1 cellular context compared by ENCODE assay signal in genomic region chr1:244970661-244971523, GRCh38.
A peak's percentile ranks its signal among the peaks of the same experiment; 100 is the strongest.
TF ChIP-seq lines count a peak whose summit lies in the region.

No MANE protein-coding gene starts in this region.

TF ChIP-seq in K562, 482 proteins besides CTCF, POLR2A, EP300 and RAD21 (continued from another document and continues in another):
- TF ChIP-seq ZBTB43 (CRISPR knock-in tag; IDR thresholded peaks at IDR 0.05): peak; percentile 78; the same call in 1 of the 2 replicates
- no peak for TF ChIP-seq NFATC3 (IDR thresholded peaks at IDR 0.05)
- TF ChIP-seq HMGXB4 (CRISPR knock-in tag; IDR thresholded peaks at IDR 0.05): peak; percentile 88
- TF ChIP-seq IRF2 (CRISPR knock-in tag; IDR thresholded peaks at IDR 0.05): no peak
- no peak; the same call in 1 of the 2 replicates for TF ChIP-seq ZKSCAN1 (IDR thresholded peaks at IDR 0.05; ENCODE audit: low read depth, low read length)
- no peak for TF ChIP-seq YBX1 (IDR thresholded peaks at IDR 0.05)
- TF ChIP-seq COPS2 (conservative IDR thresholded peaks at IDR 0.05): no peak
- no peak for TF ChIP-seq XRCC4 (IDR thresholded peaks at IDR 0.05; ENCODE audit: extremely low read depth, insufficient read depth, insufficient read length)
- TF ChIP-seq RBFOX2 (IDR thresholded peaks at IDR 0.05; ENCODE audit: low read depth, low read length): peak; percentile 95
- TF ChIP-seq SPI1 (IDR thresholded peaks at IDR 0.05; ENCODE audit: borderline replicate concordance, low read depth, low read length): peak; percentile 45; the same call in 1 of the 2 replicates
- TF ChIP-seq CC2D1A (IDR thresholded peaks at IDR 0.05): no peak
- TF ChIP-seq NR3C1 (CRISPR knock-in tag; IDR thresholded peaks at IDR 0.05): no peak
- TF ChIP-seq KAT2B (IDR thresholded peaks at IDR 0.05; ENCODE audit: low read depth, low read length): no peak
- peak; percentile 30 for TF ChIP-seq HDAC3 (IDR thresholded peaks at IDR 0.05; ENCODE audit: borderline replicate concordance, partially characterized antibody)
- TF ChIP-seq KDM1A (IDR thresholded peaks at IDR 0.05): no peak; a peak in 2 of 4 replicates
- no peak for TF ChIP-seq ID3 (CRISPR knock-in tag; IDR thresholded peaks at IDR 0.05)
- peak; percentile 64 for TF ChIP-seq ID3 (tag; IDR thresholded peaks at IDR 0.05)
- no peak for TF ChIP-seq TFAM (CRISPR knock-in tag; conservative IDR thresholded peaks at IDR 0.05)
- TF ChIP-seq TCFL5 (CRISPR knock-in tag; conservative IDR thresholded peaks at IDR 0.05): no peak
- peak in 1 of 2 experiments; percentile 89; a peak in 2 of 4 replicates for TF ChIP-seq TBL1XR1 (IDR thresholded peaks at IDR 0.05; ENCODE audit: low read length in 2 of 2)
- TF ChIP-seq KAT8 (IDR thresholded peaks at IDR 0.05; ENCODE audit: low read depth): peak; percentile 69
- no peak for TF ChIP-seq ZNF655 (CRISPR knock-in tag; IDR thresholded peaks at IDR 0.05)
- no peak for TF ChIP-seq TCF7L2 (IDR thresholded peaks at IDR 0.05; ENCODE audit: low read depth, low read length)
- TF ChIP-seq EZH2 (IDR thresholded peaks at IDR 0.05; ENCODE audit: borderline replicate concordance, low read depth, low read length): no peak
- no peak for TF ChIP-seq ASH1L (IDR thresholded peaks at IDR 0.05; ENCODE audit: borderline replicate concordance, low read depth, partially characterized antibody)
- TF ChIP-seq MTA1 (IDR thresholded peaks at IDR 0.05; ENCODE audit: borderline replicate concordance): peak; percentile 99
- TF ChIP-seq ETS2 (tag; IDR thresholded peaks at IDR 0.05; ENCODE audit: borderline replicate concordance, poor library complexity, severe bottlenecking): no peak
- no peak for TF ChIP-seq FOS (IDR thresholded peaks at IDR 0.05; ENCODE audit: extremely low read depth, insufficient read length)
- TF ChIP-seq ZC3H8 (IDR thresholded peaks at IDR 0.05): no peak
- peak; percentile 37; the same call in 1 of the 2 replicates for TF ChIP-seq ZNF23 (CRISPR knock-in tag; IDR thresholded peaks at IDR 0.05)
- TF ChIP-seq SMARCA5 (IDR thresholded peaks at IDR 0.05): no peak
- TF ChIP-seq NR2C1 (IDR thresholded peaks at IDR 0.05): no peak; the same call in 1 of the 2 replicates
- TF ChIP-seq NR2C1 (tag; IDR thresholded peaks at IDR 0.05): peak; percentile 46; the same call in 1 of the 2 replicates
- no peak; the same call in 1 of the 2 replicates for TF ChIP-seq REST (CRISPR knock-in tag; IDR thresholded peaks at IDR 0.05; ENCODE audit: low read depth)
- TF ChIP-seq CCAR2 (IDR thresholded peaks at IDR 0.05; ENCODE audit: low read depth, low read length): no peak
- TF ChIP-seq MAFF (IDR thresholded peaks at IDR 0.05; ENCODE audit: low read length): no peak
- TF ChIP-seq POLR2AphosphoS5 (IDR thresholded peaks at IDR 0.05; ENCODE audit: control insufficient read depth, insufficient read depth, low read depth, low read length): peak; percentile 76
- 0 out of 2 replicates have a peak, but pooled peaks have one; percentile 33 for TF ChIP-seq SMARCE1 (IDR thresholded peaks at IDR 0.05)
- TF ChIP-seq PHTF2 (CRISPR knock-in tag; IDR thresholded peaks at IDR 0.05): no peak
- TF ChIP-seq SIX5 (IDR thresholded peaks at IDR 0.05; ENCODE audit: borderline replicate concordance in 1 of 2, insufficient read depth in 1 of 2, low read depth in 1 of 2, low read length in 2 of 2): peak in 1 of 2 experiments; percentile 12; a peak in 1 of 4 replicates
- TF ChIP-seq CREM (IDR thresholded peaks at IDR 0.05; ENCODE audit: low read depth): peak; percentile 100
- 0 out of 2 replicates have a peak, but pooled peaks have one; percentile 68 for TF ChIP-seq PTBP1 (IDR thresholded peaks at IDR 0.05; ENCODE audit: low read depth, low read length)
- no peak for TF ChIP-seq MYNN (IDR thresholded peaks at IDR 0.05)
- no peak for TF ChIP-seq MYNN (CRISPR knock-in tag; IDR thresholded peaks at IDR 0.05)
- 0 out of 2 replicates have a peak, but pooled peaks have one; percentile 32 for TF ChIP-seq CHCHD3 (CRISPR knock-in tag; IDR thresholded peaks at IDR 0.05)
- TF ChIP-seq FOXK1 (CRISPR knock-in tag; IDR thresholded peaks at IDR 0.05; ENCODE audit: borderline replicate concordance): 0 out of 2 replicates have a peak, but pooled peaks have one; percentile 40
- peak; percentile 83 for TF ChIP-seq ETV1 (tag; conservative IDR thresholded peaks at IDR 0.05; ENCODE audit: low read depth)
- 0 out of 2 replicates have a peak, but pooled peaks have one; percentile 17 for TF ChIP-seq GABPB2 (CRISPR knock-in tag; conservative IDR thresholded peaks at IDR 0.05)
- TF ChIP-seq SAFB (IDR thresholded peaks at IDR 0.05; ENCODE audit: borderline replicate concordance, low read depth, low read length): peak; percentile 84
- TF ChIP-seq ZNF449 (CRISPR knock-in tag; IDR thresholded peaks at IDR 0.05): 0 out of 2 replicates have a peak, but pooled peaks have one; percentile 29
- no peak for TF ChIP-seq SNAPC5 (CRISPR knock-in tag; IDR thresholded peaks at IDR 0.05)
- TF ChIP-seq PYGO2 (tag; IDR thresholded peaks at IDR 0.05): no peak
- TF ChIP-seq ZNF507 (tag; conservative IDR thresholded peaks at IDR 0.05): no peak
- peak; percentile 97 for TF ChIP-seq RB1 (IDR thresholded peaks at IDR 0.05; ENCODE audit: low read depth)
- no peak for TF ChIP-seq ZBTB5 (IDR thresholded peaks at IDR 0.05)
- TF ChIP-seq MEF2A (IDR thresholded peaks at IDR 0.05; ENCODE audit: control insufficient read depth, low read depth, low read length): no peak
- TF ChIP-seq ZNF174 (CRISPR knock-in tag; IDR thresholded peaks at IDR 0.05): no peak
- peak in 1 of 2 experiments; percentile 61; a peak in 1 of 4 replicates for TF ChIP-seq MLX (CRISPR knock-in tag; conservative IDR thresholded peaks at IDR 0.05)
- no peak for TF ChIP-seq ZNF57 (CRISPR knock-in tag; IDR thresholded peaks at IDR 0.05)
- TF ChIP-seq ZNF232 (CRISPR knock-in tag; IDR thresholded peaks at IDR 0.05): no peak
- peak; percentile 79; the same call in 1 of the 2 replicates for TF ChIP-seq KLF13 (tag; IDR thresholded peaks at IDR 0.05; ENCODE audit: borderline replicate concordance, low read depth)
- no peak for TF ChIP-seq MEIS2 (IDR thresholded peaks at IDR 0.05; ENCODE audit: partially characterized antibody)
- no peak for TF ChIP-seq STAT5B (CRISPR knock-in tag; IDR thresholded peaks at IDR 0.05)
